11 cellular contexts compared by ENCODE assay signal in the genomic region with DNA sequence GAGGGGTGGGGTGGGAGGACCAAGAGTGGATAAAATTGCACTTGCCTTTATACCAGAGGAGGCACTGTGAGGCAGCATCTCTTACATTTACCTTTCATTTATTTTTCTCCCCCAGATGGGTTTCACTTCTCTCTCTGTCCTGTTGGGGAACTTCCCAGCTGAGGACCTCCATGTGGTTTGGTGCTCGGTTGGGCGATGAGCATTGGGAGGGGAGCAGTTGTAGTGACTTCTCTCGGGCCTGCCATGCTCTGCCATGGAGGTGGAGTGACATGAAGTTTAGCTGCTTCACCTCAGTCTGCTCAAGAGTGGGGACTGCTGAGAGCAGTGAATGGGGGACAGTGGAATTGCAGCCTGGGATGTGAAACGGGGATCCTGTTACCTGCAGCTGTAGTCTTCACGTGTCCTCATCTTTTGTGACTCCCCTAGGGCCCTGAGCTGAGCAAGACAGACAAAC. TPM values are rescaled to one million over a fixed set of nuclear protein-coding genes. Genes with fewer than 3 reads are reported as not detected.
A peak's percentile ranks its signal among the peaks of the same experiment; 100 is the strongest.
DNase-seq lines count a peak whose midpoint lies in the region; ATAC-seq and TF ChIP-seq lines count a peak whose summit lies in the region.
"Had no signal": no experiment of that assay in that cellular context is flagged by ENCODE, and none has a peak within 500 bp of the region (broad histone marks: within the 10 kb centered on the region; RNA-seq: fewer than 3 reads in every experiment).

No MANE protein-coding gene starts in this region.

- H3K9me3 ChIP-seq in AG04450 (ENCODE audit: control insufficient read depth, insufficient read depth, low read length), result no peaks in the 10 kb centered on the region

- H3K27ac Mint-ChIP-seq in WTC11, result no peak overlapping the region

- no peaks in the 10 kb centered on the region for H3K9me3 Mint-ChIP-seq in WTC11

- H3K4me3 ChIP-seq in AG04450 (ENCODE audit: low read depth, low read length), result no peak overlapping the region

- CTCF ChIA-PET in AG04450 (lab: Charles Lee) (interaction anchor here (1.3 to 2.0 kb wide), 3 partner anchors 15 to 63 kb away, joined by 7 to 9 read pairs (median 8); no protein-coding TSS in a partner anchor), WTC11 (lab: Charles Lee) (interaction anchor here (0.5 to 2.1 kb wide), 14 partner anchors 9 to 101 kb away, joined by 3 to 15 read pairs (median 4); a partner anchor contains a TSS)

- no peak overlapping the region for H3K4me3 Mint-ChIP-seq in WTC11

- POLR2A ChIA-PET in AG04450 (lab: Yijun Ruan, JAX), result no interaction called here
- POLR2A ChIA-PET in WTC11 (lab: Charles Lee), result no interaction called here

- H3K27me3 Mint-ChIP-seq in WTC11 (ENCODE audit: low read depth), result peaks cover 4% of the 10 kb centered on the region

- no peaks in the 10 kb centered on the region for H3K36me3 Mint-ChIP-seq in WTC11

- TF ChIP-seq CTCF in AG04450 (IDR thresholded peaks at IDR 0.05; ENCODE audit: low read depth, low read length) (no peak), WTC11 (IDR thresholded peaks at IDR 0.05) (no peak)

- peak overlapping the region; percentile 31 for H3K27ac ChIP-seq in AG04450 (ENCODE audit: low read depth, low read length)
- H3K27ac ChIP-seq: HL-60 had no signal

- H3K4me1 Mint-ChIP-seq in WTC11, result peaks cover 23% of the 10 kb centered on the region

- ATAC-seq in GM19023 (IDR thresholded peaks at IDR 0.05; ENCODE audit: unreplicated experiment), result peak; percentile 77
- peak; percentile 72 for ATAC-seq in HG02884 (IDR thresholded peaks at IDR 0.05; ENCODE audit: unreplicated experiment)
- ATAC-seq in WTC11, result peak; percentile 53

- H3K27me3 ChIP-seq in AG04450 (ENCODE audit: control insufficient read depth, insufficient read depth, low read length), result peaks cover 10% of the 10 kb centered on the region

- DNase-seq in AG04450 (ENCODE audit: low read depth, low spot score) (no peak), WTC11 (ENCODE audit: low spot score) (no peak), NCI-H446 treated with DMSO at 0.1 percent for 48 hours (lab: John Stamatoyannopoulos, UW) (no peak), GOT3 (lab: John Stamatoyannopoulos, UW) (no peak), GM03348 (ENCODE audit: low spot score) (no peak), iPS-NIHi7 (ENCODE audit: extremely low spot score) (no peak)
- DNase-seq: NK-92 treated with Interleukin-12 subunit alpha and Interleukin-12 subunit beta, amount 100 ng/mL, for 24 hours had no signal

TF ChIP-seq in WTC11, 78 proteins besides CTCF, POLR2A, EP300 and RAD21:
- TF ChIP-seq ZNF396 (CRISPR knock-in tag; IDR thresholded peaks at IDR 0.05; ENCODE audit: borderline replicate concordance) (no peak), TEAD4 (CRISPR knock-in tag; IDR thresholded peaks at IDR 0.05) (no peak), ZNF317 (CRISPR knock-in tag; IDR thresholded peaks at IDR 0.05; ENCODE audit: borderline replicate concordance, low read depth) (no peak), SMAD4 (CRISPR knock-in tag; IDR thresholded peaks at IDR 0.05) (no peak), RORB (CRISPR knock-in tag; IDR thresholded peaks at IDR 0.05) (no peak)
- TF ChIP-seq, protein P1, sequence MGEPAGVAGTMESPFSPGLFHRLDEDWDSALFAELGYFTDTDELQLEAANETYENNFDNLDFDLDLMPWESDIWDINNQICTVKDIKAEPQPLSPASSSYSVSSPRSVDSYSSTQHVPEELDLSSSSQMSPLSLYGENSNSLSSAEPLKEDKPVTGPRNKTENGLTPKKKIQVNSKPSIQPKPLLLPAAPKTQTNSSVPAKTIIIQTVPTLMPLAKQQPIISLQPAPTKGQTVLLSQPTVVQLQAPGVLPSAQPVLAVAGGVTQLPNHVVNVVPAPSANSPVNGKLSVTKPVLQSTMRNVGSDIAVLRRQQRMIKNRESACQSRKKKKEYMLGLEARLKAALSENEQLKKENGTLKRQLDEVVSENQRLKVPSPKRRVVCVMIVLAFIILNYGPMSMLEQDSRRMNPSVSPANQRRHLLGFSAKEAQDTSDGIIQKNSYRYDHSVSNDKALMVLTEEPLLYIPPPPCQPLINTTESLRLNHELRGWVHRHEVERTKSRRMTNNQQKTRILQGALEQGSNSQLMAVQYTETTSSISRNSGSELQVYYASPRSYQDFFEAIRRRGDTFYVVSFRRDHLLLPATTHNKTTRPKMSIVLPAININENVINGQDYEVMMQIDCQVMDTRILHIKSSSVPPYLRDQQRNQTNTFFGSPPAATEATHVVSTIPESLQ (CRISPR knock-in tag; IDR thresholded peaks at IDR 0.05), result no peak
- TF ChIP-seq, protein P2, sequence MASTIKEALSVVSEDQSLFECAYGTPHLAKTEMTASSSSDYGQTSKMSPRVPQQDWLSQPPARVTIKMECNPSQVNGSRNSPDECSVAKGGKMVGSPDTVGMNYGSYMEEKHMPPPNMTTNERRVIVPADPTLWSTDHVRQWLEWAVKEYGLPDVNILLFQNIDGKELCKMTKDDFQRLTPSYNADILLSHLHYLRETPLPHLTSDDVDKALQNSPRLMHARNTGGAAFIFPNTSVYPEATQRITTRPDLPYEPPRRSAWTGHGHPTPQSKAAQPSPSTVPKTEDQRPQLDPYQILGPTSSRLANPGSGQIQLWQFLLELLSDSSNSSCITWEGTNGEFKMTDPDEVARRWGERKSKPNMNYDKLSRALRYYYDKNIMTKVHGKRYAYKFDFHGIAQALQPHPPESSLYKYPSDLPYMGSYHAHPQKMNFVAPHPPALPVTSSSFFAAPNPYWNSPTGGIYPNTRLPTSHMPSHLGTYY (CRISPR knock-in tag; IDR thresholded peaks at IDR 0.05), result no peak
- TF ChIP-seq, protein P3, sequence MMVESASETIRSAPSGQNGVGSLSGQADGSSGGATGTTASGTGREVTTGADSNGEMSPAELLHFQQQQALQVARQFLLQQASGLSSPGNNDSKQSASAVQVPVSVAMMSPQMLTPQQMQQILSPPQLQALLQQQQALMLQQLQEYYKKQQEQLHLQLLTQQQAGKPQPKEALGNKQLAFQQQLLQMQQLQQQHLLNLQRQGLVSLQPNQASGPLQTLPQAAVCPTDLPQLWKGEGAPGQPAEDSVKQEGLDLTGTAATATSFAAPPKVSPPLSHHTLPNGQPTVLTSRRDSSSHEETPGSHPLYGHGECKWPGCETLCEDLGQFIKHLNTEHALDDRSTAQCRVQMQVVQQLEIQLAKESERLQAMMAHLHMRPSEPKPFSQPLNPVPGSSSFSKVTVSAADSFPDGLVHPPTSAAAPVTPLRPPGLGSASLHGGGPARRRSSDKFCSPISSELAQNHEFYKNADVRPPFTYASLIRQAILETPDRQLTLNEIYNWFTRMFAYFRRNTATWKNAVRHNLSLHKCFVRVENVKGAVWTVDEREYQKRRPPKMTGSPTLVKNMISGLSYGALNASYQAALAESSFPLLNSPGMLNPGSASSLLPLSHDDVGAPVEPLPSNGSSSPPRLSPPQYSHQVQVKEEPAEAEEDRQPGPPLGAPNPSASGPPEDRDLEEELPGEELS (CRISPR knock-in tag; IDR thresholded peaks at IDR 0.05), result no peak
- TF ChIP-seq, protein P4, sequence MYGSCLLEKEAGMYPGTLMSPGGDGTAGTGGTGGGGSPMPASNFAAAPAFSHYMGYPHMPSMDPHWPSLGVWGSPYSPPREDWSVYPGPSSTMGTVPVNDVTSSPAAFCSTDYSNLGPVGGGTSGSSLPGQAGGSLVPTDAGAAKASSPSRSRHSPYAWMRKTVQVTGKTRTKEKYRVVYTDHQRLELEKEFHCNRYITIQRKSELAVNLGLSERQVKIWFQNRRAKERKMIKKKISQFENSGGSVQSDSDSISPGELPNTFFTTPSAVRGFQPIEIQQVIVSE (CRISPR knock-in tag; IDR thresholded peaks at IDR 0.05; ENCODE audit: borderline replicate concordance), result no peak
- TF ChIP-seq, protein P5, sequence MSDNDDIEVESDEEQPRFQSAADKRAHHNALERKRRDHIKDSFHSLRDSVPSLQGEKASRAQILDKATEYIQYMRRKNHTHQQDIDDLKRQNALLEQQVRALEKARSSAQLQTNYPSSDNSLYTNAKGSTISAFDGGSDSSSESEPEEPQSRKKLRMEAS (CRISPR knock-in tag; IDR thresholded peaks at IDR 0.05), result no peak
- TF ChIP-seq, protein P6, sequence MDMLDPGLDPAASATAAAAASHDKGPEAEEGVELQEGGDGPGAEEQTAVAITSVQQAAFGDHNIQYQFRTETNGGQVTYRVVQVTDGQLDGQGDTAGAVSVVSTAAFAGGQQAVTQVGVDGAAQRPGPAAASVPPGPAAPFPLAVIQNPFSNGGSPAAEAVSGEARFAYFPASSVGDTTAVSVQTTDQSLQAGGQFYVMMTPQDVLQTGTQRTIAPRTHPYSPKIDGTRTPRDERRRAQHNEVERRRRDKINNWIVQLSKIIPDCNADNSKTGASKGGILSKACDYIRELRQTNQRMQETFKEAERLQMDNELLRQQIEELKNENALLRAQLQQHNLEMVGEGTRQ (CRISPR knock-in tag; IDR thresholded peaks at IDR 0.05), result no peak

RNA-seq across cellular contexts. Expression of a gene that starts 23.1 kb away (rescaled TPM):
- not detected in 2 replicates for polyA plus RNA-seq in AG04450 (2011; rRNA removed)
- not detected in 2 replicates for polyA minus RNA-seq in AG04450 (2011; rRNA and poly(A)+ RNA removed)
- total RNA-seq in WTC11 (2021), result not detected in 3 replicates
- total RNA-seq: mesenteric fat pad had no signal

RNA-seq across cellular contexts. Expression of a gene that starts 38.7 kb away (rescaled TPM):
- polyA plus RNA-seq in AG04450 (2011; rRNA removed), result 1.5 and 2.0 TPM in 2 replicates
- polyA minus RNA-seq in AG04450 (2011; rRNA and poly(A)+ RNA removed), result 1.4 and 3.7 TPM in 2 replicates
- total RNA-seq in WTC11 (2021), result 10.2 to 11.7 TPM (median 11.5 TPM) in 3 replicates
